36 cellular contexts compared by ENCODE assay signal in genomic region chr1:155952505-155952890, GRCh38. TPM values are rescaled to one million over a fixed set of nuclear protein-coding genes. Genes with fewer than 3 reads are reported as not detected.
DNase-seq lines count a peak whose midpoint lies in the region; ATAC-seq, FAIRE-seq and TF ChIP-seq lines count a peak whose summit lies in the region.
"Had no signal": no experiment of that assay in that cellular context is flagged by ENCODE, and none has a peak within 500 bp of the region (broad histone marks: within the 10 kb centered on the region; RNA-seq: fewer than 3 reads in every experiment).

No MANE protein-coding gene starts in this region.

- 95% methylated on average over 8 of the region's 13 CpGs for WGBS in HepG2 (ENCODE audit: low lambda C conversion rate)

- TF ChIP-seq CTCF in activated B cell treated with CpG ODN at 0.5 μM for 24 hours (IDR thresholded peaks at IDR 0.05) (no peak), HepG2 (CRISPR knock-in tag; IDR thresholded peaks at IDR 0.05) (no peak)

- no peak overlapping the region for H3K4me3 ChIP-seq in HepG2 (replicated peaks in 1 of 3; ENCODE audit: insufficient read depth in 1 of 3, low read depth in 2 of 3, low read length in 3 of 3)
- H3K4me3 ChIP-seq: cardiac muscle cell, colonic mucosa, GM23248, pancreas, Peyer's patch, skin epidermis, thyroid gland, uterus had no signal

- no peaks in the 10 kb centered on the region for H3K27me3 ChIP-seq in HepG2 (ENCODE audit: control insufficient read depth in 1 of 2, insufficient read depth in 2 of 2, low read length in 2 of 2)
- H3K27me3 ChIP-seq: cardiac muscle cell, colonic mucosa, pancreas, Peyer's patch, thyroid gland, uterus had no signal

- no peaks in the 10 kb centered on the region for H3K9me3 Mint-ChIP-seq in activated naive CD4-positive, alpha-beta T cell treated with anti-CD3 and anti-CD28 coated beads for 36 hours
- no peaks in the 10 kb centered on the region for H3K9me3 Mint-ChIP-seq in activated B cell treated with CpG ODN at 0.5 μM for 24 hours
- no peaks in the 10 kb centered on the region for H3K9me3 Mint-ChIP-seq in memory B cell
- H3K9me3 Mint-ChIP-seq: CD8-positive, alpha-beta memory T cell; nephron progenitor cell; stimulated activated naive CD8-positive, alpha-beta T cell treated with anti-CD3 and anti-CD28 coated beads, Interleukin-15, amount 100 ng/mL, for 72 hours had no signal

- no peak for FAIRE-seq in HepG2 (lab: Jason Lieb, UNC)
- FAIRE-seq: GM12891, pancreas had no signal

- H3K4me3 Mint-ChIP-seq in activated naive CD4-positive, alpha-beta T cell treated with anti-CD3 and anti-CD28 coated beads for 36 hours, result no peak overlapping the region
- H3K4me3 Mint-ChIP-seq in activated B cell treated with CpG ODN at 0.5 μM for 24 hours, result no peak overlapping the region
- H3K4me3 Mint-ChIP-seq in memory B cell, result no peak overlapping the region
- H3K4me3 Mint-ChIP-seq: activated CD8-positive, alpha-beta memory T cell treated with anti-CD3 and anti-CD28 coated beads, Interleukin-2, amount 10 ng/mL, durations not matched to agents 7 days and 5 days; activated naive CD8-positive, alpha-beta T cell; CD8-positive, alpha-beta memory T cell; nephron progenitor cell; stimulated activated naive CD8-positive, alpha-beta T cell treated with anti-CD3 and anti-CD28 coated beads, Interleukin-15, amount 100 ng/mL, for 72 hours had no signal

- no peaks in the 10 kb centered on the region for H3K9me3 ChIP-seq in HepG2 (ENCODE audit: low read length)
- H3K9me3 ChIP-seq: colonic mucosa, pancreas, Peyer's patch, thyroid gland, uterus had no signal

- H3K27me3 Mint-ChIP-seq in activated naive CD4-positive, alpha-beta T cell treated with anti-CD3 and anti-CD28 coated beads for 36 hours (ENCODE audit: low read depth), result no peaks in the 10 kb centered on the region
- H3K27me3 Mint-ChIP-seq in activated B cell treated with CpG ODN at 0.5 μM for 24 hours, result no peaks in the 10 kb centered on the region
- no peaks in the 10 kb centered on the region for H3K27me3 Mint-ChIP-seq in memory B cell
- H3K27me3 Mint-ChIP-seq: activated CD8-positive, alpha-beta memory T cell treated with anti-CD3 and anti-CD28 coated beads, Interleukin-2, amount 10 ng/mL, durations not matched to agents 7 days and 5 days; activated naive CD8-positive, alpha-beta T cell; CD8-positive, alpha-beta memory T cell; stimulated activated naive CD8-positive, alpha-beta T cell treated with anti-CD3 and anti-CD28 coated beads, Interleukin-15, amount 100 ng/mL, for 72 hours had no signal

- BruUV-seq in HepG2 (replicated peaks; lab: Mats Ljungman, UMichigan), result no TSS peak

- no peak for TF ChIP-seq RAD21 in HepG2 (CRISPR knock-in tag; IDR thresholded peaks at IDR 0.05)

- intact Hi-C loops in activated naive CD4-positive, alpha-beta T cell treated with anti-CD3 and anti-CD28 coated beads for 36 hours (cut with micrococcal nuclease), result no loop called here
- intact Hi-C loops in activated B cell treated with CpG ODN at 0.5 μM for 24 hours (cut with micrococcal nuclease) (no loop called here), left colon (cut with DNase I, micrococcal nuclease) (no loop called here), HepG2 (cut with micrococcal nuclease; ENCODE audit: unreplicated experiment) (no loop called here)

- no peaks in the 10 kb centered on the region for H4K20me1 ChIP-seq in HepG2 (ENCODE audit: insufficient read depth, low read length)

- H3K27ac Mint-ChIP-seq in activated naive CD4-positive, alpha-beta T cell treated with anti-CD3 and anti-CD28 coated beads for 36 hours, result peak overlapping the region; percentile 61
- peak overlapping the region; percentile 35 for H3K27ac Mint-ChIP-seq in activated B cell treated with CpG ODN at 0.5 μM for 24 hours
- H3K27ac Mint-ChIP-seq in memory B cell, result peak overlapping the region; percentile 35
- H3K27ac Mint-ChIP-seq: activated CD8-positive, alpha-beta memory T cell treated with anti-CD3 and anti-CD28 coated beads, Interleukin-2, amount 10 ng/mL, durations not matched to agents 7 days and 5 days; nephron progenitor cell had no signal

- no peak for DNase-seq in activated naive CD4-positive, alpha-beta T cell treated with anti-CD3 and anti-CD28 coated beads for 36 hours
- DNase-seq in activated naive CD4-positive, alpha-beta T cell treated with Interleukin-2 at 50 U/mL for 16 hours, result no peak
- DNase-seq in activated B cell treated with CpG ODN at 0.5 μM for 24 hours (no peak), memory B cell (ENCODE audit: low spot score in 2 of 2) (no peak), substantia nigra (lab: John Stamatoyannopoulos, UW) (no peak), left colon (no peak), HepG2 (ENCODE audit: low spot score) (no peak)
- DNase-seq: activated CD4-positive, alpha-beta T cell treated with anti-CD3 and anti-CD28 coated beads for 4 hours; activated CD8-positive, alpha-beta memory T cell treated with anti-CD3 and anti-CD28 coated beads, Interleukin-2, amount 10 ng/mL, durations not matched to agents 7 days and 5 days; CD8-positive, alpha-beta memory T cell; colonic mucosa; DMS 273 treated with DMSO at 0.1 percent for 48 hours; effector memory CD4-positive, alpha-beta T cell; GM23248; hippocampal formation; Kasumi-1; left cardiac atrium; mammary epithelial cell; NCI-H1436; NCI-H2081; NCI-H526 treated with DMSO at 0.1 percent for 48 hours; nephron progenitor cell; pancreas; Peyer's patch; retina; SHP77 treated with DMSO at 0.1 percent for 48 hours; stimulated activated naive CD8-positive, alpha-beta T cell treated with anti-CD3 and anti-CD28 coated beads, Interleukin-15, amount 100 ng/mL, for 72 hours; thyroid gland; uterus had no signal

- H3K36me3 ChIP-seq in HepG2 (replicated peaks in 1 of 2; ENCODE audit: control insufficient read depth in 1 of 2, insufficient read depth in 2 of 2, low read length in 2 of 2), result peaks cover 28 to 64% of the 10 kb centered on the region in 2 experiments
- H3K36me3 ChIP-seq: uterus had no signal

- in situ Hi-C loops in HepG2 (cut with HindIII; ENCODE audit: extremely low pct_ligation_motif_present, low pct_unique_long_range_greater_than_20kb), result no loop called here

- peaks cover 52% of the 10 kb centered on the region for H3K36me3 Mint-ChIP-seq in activated naive CD4-positive, alpha-beta T cell treated with anti-CD3 and anti-CD28 coated beads for 36 hours (ENCODE audit: low read depth)
- H3K36me3 Mint-ChIP-seq in activated B cell treated with CpG ODN at 0.5 μM for 24 hours (ENCODE audit: low read depth) (peaks cover 86% of the 10 kb centered on the region), memory B cell (peaks cover 35% of the 10 kb centered on the region)

- peaks cover 5% of the 10 kb centered on the region for H3K4me1 Mint-ChIP-seq in activated naive CD4-positive, alpha-beta T cell treated with anti-CD3 and anti-CD28 coated beads for 36 hours (ENCODE audit: low read depth)
- peaks cover 3% of the 10 kb centered on the region for H3K4me1 Mint-ChIP-seq in activated B cell treated with CpG ODN at 0.5 μM for 24 hours
- peaks cover 3% of the 10 kb centered on the region for H3K4me1 Mint-ChIP-seq in memory B cell
- H3K4me1 Mint-ChIP-seq: nephron progenitor cell had no signal

- ATAC-seq in activated B cell treated with CpG ODN at 0.5 μM for 24 hours (ENCODE audit: low read depth) (no peak), memory B cell (ENCODE audit: low read depth) (no peak), left colon (no peak), HG03457 (IDR thresholded peaks at IDR 0.05; ENCODE audit: unreplicated experiment) (no peak), HepG2 (no peak)
- ATAC-seq: activated CD8-positive, alpha-beta memory T cell treated with anti-CD3 and anti-CD28 coated beads, Interleukin-2, amount 10 ng/mL, durations not matched to agents 7 days and 5 days; left cardiac atrium; pancreas had no signal

- H3K4me2 ChIP-seq in HepG2 (ENCODE audit: low read depth, low read length), result no peak overlapping the region

- H3K4me1 ChIP-seq in HepG2 (ENCODE audit: insufficient read depth, low read length), result no peaks in the 10 kb centered on the region
- H3K4me1 ChIP-seq: colonic mucosa, pancreas, thyroid gland, uterus had no signal

- TF ChIP-seq EP300 in HepG2 (IDR thresholded peaks at IDR 0.05; ENCODE audit: low read depth in 2 of 2, low read length in 2 of 2), result no peak
- no peak for TF ChIP-seq EP300 in HepG2 (CRISPR knock-in tag; IDR thresholded peaks at IDR 0.05; ENCODE audit: borderline replicate concordance)

- no peak overlapping the region for H2AFZ ChIP-seq in HepG2 (ENCODE audit: low read length)
- H2AFZ ChIP-seq: GM23248 had no signal

- TF ChIP-seq POLR2A in HepG2 (IDR thresholded peaks at IDR 0.05; ENCODE audit: insufficient read depth in 1 of 2, low read depth in 2 of 2, low read length in 2 of 2), result no peak

- POLR2A ChIA-PET in activated B cell treated with CpG ODN at 0.5 μM for 24 hours (lab: Charles Lee) (interaction anchor here (11.7 kb wide), 1 partner anchor 25 kb away, joined by 127 read pairs; the partner anchor contains the start of gene ARHGEF2), HepG2 (lab: Yijun Ruan, JAX) (interaction anchor here (1.1 kb wide), 1 partner anchor 12 kb away, joined by 3 read pairs; no protein-coding TSS in a partner anchor)

- no peaks in the 10 kb centered on the region for H3K79me2 ChIP-seq in HepG2 (ENCODE audit: insufficient read depth, low read length)

- H3K27ac ChIP-seq in substantia nigra (ENCODE audit: low read depth, low read length, poor library complexity, severe bottlenecking) (peak overlapping the region; percentile 49), HepG2 (ENCODE audit: extremely low read length, insufficient read depth, low read length) (no peak overlapping the region)
- H3K27ac ChIP-seq: cardiac muscle cell, colonic mucosa, GM23248, pancreas, Peyer's patch, thyroid gland, uterus had no signal

- CTCF ChIA-PET in activated naive CD4-positive, alpha-beta T cell treated with anti-CD3 and anti-CD28 coated beads for 36 hours (lab: Charles Lee), result interaction anchor here (0.7 to 2.1 kb wide), 3 partner anchors 14 to 25 kb away, joined by 3 to 7 read pairs (median 3); no protein-coding TSS in a partner anchor
- CTCF ChIA-PET in activated B cell treated with CpG ODN at 0.5 μM for 24 hours (lab: Charles Lee) (no interaction called here), HepG2 (lab: Yijun Ruan, JAX; ENCODE audit: low intra/inter-chr PET ratio, low total read pairs) (no interaction called here)

- no peak overlapping the region for H3K9ac ChIP-seq in HepG2 (ENCODE audit: insufficient read depth, low read depth, low read length)
- H3K9ac ChIP-seq: GM23248 had no signal

RNA-seq across cellular contexts. Expression of gene RXFP4, which starts 11.1 kb away (rescaled TPM):
- total RNA-seq in activated naive CD4-positive, alpha-beta T cell treated with anti-CD3 and anti-CD28 coated beads for 36 hours, result under 1 TPM in 1 of 2 experiments, not detected in 1; 0.29 TPM
- not detected in 2 replicates for total RNA-seq in activated B cell treated with CpG ODN at 0.5 μM for 24 hours
- 1 to 10 TPM; 5.2 to 5.6 TPM for total RNA-seq in left colon
- total RNA-seq in HepG2 (2016; rRNA removed; fragmentation: Illumina TruSeq; extraction: Trizol), result 0.38 TPM in 1 of 2 replicates, not detected in the other
- total RNA-seq in HepG2 (2016; cell fraction: cytosol; rRNA removed; fragmentation: Illumina TruSeq; extraction: Trizol; ENCODE audit: low read depth), result not detected in 2 replicates
- 0.25 and 0.28 TPM in 2 replicates for total RNA-seq in HepG2 (2016; cell fraction: insoluble cytoplasmic fraction; rRNA removed; fragmentation: Illumina TruSeq; extraction: Trizol)
- total RNA-seq in HepG2 (2016; cell fraction: membrane; rRNA removed; fragmentation: Illumina TruSeq; extraction: Trizol), result not detected in 2 replicates
- total RNA-seq in HepG2 (2016; cell fraction: nucleus; rRNA removed; fragmentation: Illumina TruSeq; extraction: Trizol), result 0.31 TPM in 1 of 2 replicates, not detected in the other
- 1.4 and 1.9 TPM in 2 replicates for polyA plus RNA-seq in HepG2 (2011; rRNA removed)
- 1.3 and 2.1 TPM in 2 replicates for polyA plus RNA-seq in HepG2 (2011; cell fraction: cytosol; rRNA removed)
- polyA plus RNA-seq in HepG2 (2011; cell fraction: nucleus; rRNA removed), result 0.42 and 0.48 TPM in 2 replicates
- 0.48 and 0.72 TPM in 2 replicates for polyA plus RNA-seq in HepG2 (2012)
- polyA plus RNA-seq in HepG2 (2016; cell fraction: cytosol; fragmentation: Illumina TruSeq; extraction: Trizol; ENCODE audit: low read depth), result 0.08 TPM in 1 of 2 replicates, not detected in the other
- polyA plus RNA-seq in HepG2 (2016; cell fraction: insoluble cytoplasmic fraction; fragmentation: Illumina TruSeq; extraction: Trizol; ENCODE audit: low read depth), result not detected in 2 replicates
- not detected in 2 replicates for polyA plus RNA-seq in HepG2 (2016; cell fraction: membrane; fragmentation: Illumina TruSeq; extraction: Trizol; ENCODE audit: low read depth)
- 0.64 and 0.79 TPM in 2 replicates for polyA plus RNA-seq in HepG2 (2016; cell fraction: nucleus; fragmentation: Illumina TruSeq; extraction: Trizol; ENCODE audit: insufficient read depth, low read depth)
- 1.4 and 2.7 TPM in 2 replicates for polyA minus RNA-seq in HepG2 (2011; rRNA and poly(A)+ RNA removed; ENCODE audit: low replicate concordance)
- 0.49 TPM in 1 of 2 replicates, not detected in the other for polyA minus RNA-seq in HepG2 (2011; cell fraction: cytosol; rRNA and poly(A)+ RNA removed)
- 0.39 and 1.1 TPM in 2 replicates for polyA minus RNA-seq in HepG2 (2011; cell fraction: nucleus; rRNA and poly(A)+ RNA removed)
- total RNA-seq: activated CD8-positive, alpha-beta memory T cell treated with anti-CD3 and anti-CD28 coated beads, Interleukin-2, amount 10 ng/mL, durations not matched to agents 7 days and 5 days; aorta; CD8-positive, alpha-beta memory T cell; epithelial cell of proximal tubule; GM23248; left cardiac atrium; mammary epithelial cell; thyroid gland; uterus had no signal
- polyA plus RNA-seq: aorta, cardiac muscle cell had no signal

RNA-seq across cellular contexts. Expression of gene KHDC4, which starts 18.3 kb away (rescaled TPM):
- 10 to 100 TPM; 82.3 to 87.2 TPM for total RNA-seq in activated naive CD4-positive, alpha-beta T cell treated with anti-CD3 and anti-CD28 coated beads for 36 hours
- total RNA-seq in activated B cell treated with CpG ODN at 0.5 μM for 24 hours (88.3 and 105 TPM in 2 replicates), left colon (10 to 100 TPM; 45.6 to 54.1 TPM), HepG2 (2016; rRNA removed; fragmentation: Illumina TruSeq; extraction: Trizol) (15.9 and 33.5 TPM in 2 replicates)
- 17.8 and 22.2 TPM in 2 replicates for total RNA-seq in HepG2 (2016; cell fraction: cytosol; rRNA removed; fragmentation: Illumina TruSeq; extraction: Trizol; ENCODE audit: low read depth)
- 17.1 and 30.7 TPM in 2 replicates for total RNA-seq in HepG2 (2016; cell fraction: insoluble cytoplasmic fraction; rRNA removed; fragmentation: Illumina TruSeq; extraction: Trizol)
- 16.0 and 18.2 TPM in 2 replicates for total RNA-seq in HepG2 (2016; cell fraction: membrane; rRNA removed; fragmentation: Illumina TruSeq; extraction: Trizol)
- total RNA-seq in HepG2 (2016; cell fraction: nucleus; rRNA removed; fragmentation: Illumina TruSeq; extraction: Trizol), result 51.8 and 57.5 TPM in 2 replicates
- 74.5 and 92.0 TPM in 2 replicates for polyA plus RNA-seq in HepG2 (2011; rRNA removed)
- 35.4 and 38.7 TPM in 2 replicates for polyA plus RNA-seq in HepG2 (2011; cell fraction: cytosol; rRNA removed)
- 126 and 134 TPM in 2 replicates for polyA plus RNA-seq in HepG2 (2011; cell fraction: nucleus; rRNA removed)
- polyA plus RNA-seq in HepG2 (2012), result 37.2 and 38.4 TPM in 2 replicates
- 2.1 and 2.5 TPM in 2 replicates for polyA plus RNA-seq in HepG2 (2016; cell fraction: cytosol; fragmentation: Illumina TruSeq; extraction: Trizol; ENCODE audit: low read depth)
- 14.7 and 16.3 TPM in 2 replicates for polyA plus RNA-seq in HepG2 (2016; cell fraction: insoluble cytoplasmic fraction; fragmentation: Illumina TruSeq; extraction: Trizol; ENCODE audit: low read depth)
- 4.2 and 4.7 TPM in 2 replicates for polyA plus RNA-seq in HepG2 (2016; cell fraction: membrane; fragmentation: Illumina TruSeq; extraction: Trizol; ENCODE audit: low read depth)
- 113 and 121 TPM in 2 replicates for polyA plus RNA-seq in HepG2 (2016; cell fraction: nucleus; fragmentation: Illumina TruSeq; extraction: Trizol; ENCODE audit: insufficient read depth, low read depth)
- polyA minus RNA-seq in HepG2 (2011; rRNA and poly(A)+ RNA removed; ENCODE audit: low replicate concordance), result 83.9 and 155 TPM in 2 replicates
- 19.6 and 24.9 TPM in 2 replicates for polyA minus RNA-seq in HepG2 (2011; cell fraction: cytosol; rRNA and poly(A)+ RNA removed)
- polyA minus RNA-seq in HepG2 (2011; cell fraction: nucleus; rRNA and poly(A)+ RNA removed), result 113 and 148 TPM in 2 replicates

RNA-seq across cellular contexts. Expression of gene ARHGEF2, which starts 25.8 kb away (rescaled TPM):
- 100 to 1,000 TPM; 154 to 159 TPM for total RNA-seq in activated naive CD4-positive, alpha-beta T cell treated with anti-CD3 and anti-CD28 coated beads for 36 hours
- total RNA-seq in activated B cell treated with CpG ODN at 0.5 μM for 24 hours, result 188 and 207 TPM in 2 replicates
- total RNA-seq in left colon, result 100 to 1,000 TPM in 1 of 2 donors, 10 to 100 TPM in 1; 99.3 to 103 TPM
- total RNA-seq in HepG2 (2016; rRNA removed; fragmentation: Illumina TruSeq; extraction: Trizol), result 15.0 and 16.1 TPM in 2 replicates
- 7.7 and 8.4 TPM in 2 replicates for total RNA-seq in HepG2 (2016; cell fraction: cytosol; rRNA removed; fragmentation: Illumina TruSeq; extraction: Trizol; ENCODE audit: low read depth)
- total RNA-seq in HepG2 (2016; cell fraction: insoluble cytoplasmic fraction; rRNA removed; fragmentation: Illumina TruSeq; extraction: Trizol), result 12.9 and 18.6 TPM in 2 replicates
- 10.3 and 11.1 TPM in 2 replicates for total RNA-seq in HepG2 (2016; cell fraction: membrane; rRNA removed; fragmentation: Illumina TruSeq; extraction: Trizol)
- 13.2 and 15.5 TPM in 2 replicates for total RNA-seq in HepG2 (2016; cell fraction: nucleus; rRNA removed; fragmentation: Illumina TruSeq; extraction: Trizol)
- 32.1 and 33.1 TPM in 2 replicates for polyA plus RNA-seq in HepG2 (2011; rRNA removed)
- 15.2 and 17.5 TPM in 2 replicates for polyA plus RNA-seq in HepG2 (2011; cell fraction: cytosol; rRNA removed)
- polyA plus RNA-seq in HepG2 (2011; cell fraction: nucleus; rRNA removed), result 104 and 108 TPM in 2 replicates
- 28.0 and 37.8 TPM in 2 replicates for polyA plus RNA-seq in HepG2 (2012)
- polyA plus RNA-seq in HepG2 (2016; cell fraction: cytosol; fragmentation: Illumina TruSeq; extraction: Trizol; ENCODE audit: low read depth), result 1.9 and 2.0 TPM in 2 replicates
- polyA plus RNA-seq in HepG2 (2016; cell fraction: insoluble cytoplasmic fraction; fragmentation: Illumina TruSeq; extraction: Trizol; ENCODE audit: low read depth), result 13.1 and 13.4 TPM in 2 replicates
- polyA plus RNA-seq in HepG2 (2016; cell fraction: membrane; fragmentation: Illumina TruSeq; extraction: Trizol; ENCODE audit: low read depth), result 3.6 and 3.8 TPM in 2 replicates
- 34.1 and 35.2 TPM in 2 replicates for polyA plus RNA-seq in HepG2 (2016; cell fraction: nucleus; fragmentation: Illumina TruSeq; extraction: Trizol; ENCODE audit: insufficient read depth, low read depth)
- 54.1 and 96.8 TPM in 2 replicates for polyA minus RNA-seq in HepG2 (2011; rRNA and poly(A)+ RNA removed; ENCODE audit: low replicate concordance)
- 17.6 and 19.9 TPM in 2 replicates for polyA minus RNA-seq in HepG2 (2011; cell fraction: cytosol; rRNA and poly(A)+ RNA removed)
- polyA minus RNA-seq in HepG2 (2011; cell fraction: nucleus; rRNA and poly(A)+ RNA removed), result 50.0 and 65.8 TPM in 2 replicates

RNA-seq across cellular contexts. Expression of gene RIT1, which starts 41.3 kb away (rescaled TPM):
- total RNA-seq in activated naive CD4-positive, alpha-beta T cell treated with anti-CD3 and anti-CD28 coated beads for 36 hours, result 10 to 100 TPM; 17.1 to 21.3 TPM
- total RNA-seq in activated B cell treated with CpG ODN at 0.5 μM for 24 hours (32.7 and 38.6 TPM in 2 replicates), left colon (10 to 100 TPM; 21.5 to 26.3 TPM), HepG2 (2016; rRNA removed; fragmentation: Illumina TruSeq; extraction: Trizol) (12.2 and 15.9 TPM in 2 replicates)
- total RNA-seq in HepG2 (2016; cell fraction: cytosol; rRNA removed; fragmentation: Illumina TruSeq; extraction: Trizol; ENCODE audit: low read depth), result 1.8 and 2.7 TPM in 2 replicates
- total RNA-seq in HepG2 (2016; cell fraction: insoluble cytoplasmic fraction; rRNA removed; fragmentation: Illumina TruSeq; extraction: Trizol), result 12.0 and 18.3 TPM in 2 replicates
- 3.7 and 5.0 TPM in 2 replicates for total RNA-seq in HepG2 (2016; cell fraction: membrane; rRNA removed; fragmentation: Illumina TruSeq; extraction: Trizol)
- total RNA-seq in HepG2 (2016; cell fraction: nucleus; rRNA removed; fragmentation: Illumina TruSeq; extraction: Trizol), result 5.1 and 6.9 TPM in 2 replicates
- 29.3 and 32.2 TPM in 2 replicates for polyA plus RNA-seq in HepG2 (2011; rRNA removed)
- polyA plus RNA-seq in HepG2 (2011; cell fraction: cytosol; rRNA removed), result 27.0 and 36.8 TPM in 2 replicates
- polyA plus RNA-seq in HepG2 (2011; cell fraction: nucleus; rRNA removed), result 10.2 and 15.6 TPM in 2 replicates
- 14.8 and 19.9 TPM in 2 replicates for polyA plus RNA-seq in HepG2 (2012)
- polyA plus RNA-seq in HepG2 (2016; cell fraction: cytosol; fragmentation: Illumina TruSeq; extraction: Trizol; ENCODE audit: low read depth), result 1.3 and 1.4 TPM in 2 replicates
- 12.1 and 13.9 TPM in 2 replicates for polyA plus RNA-seq in HepG2 (2016; cell fraction: insoluble cytoplasmic fraction; fragmentation: Illumina TruSeq; extraction: Trizol; ENCODE audit: low read depth)
- 1.8 and 2.0 TPM in 2 replicates for polyA plus RNA-seq in HepG2 (2016; cell fraction: membrane; fragmentation: Illumina TruSeq; extraction: Trizol; ENCODE audit: low read depth)
- 13.6 and 15.1 TPM in 2 replicates for polyA plus RNA-seq in HepG2 (2016; cell fraction: nucleus; fragmentation: Illumina TruSeq; extraction: Trizol; ENCODE audit: insufficient read depth, low read depth)
- 23.7 and 26.0 TPM in 2 replicates for polyA minus RNA-seq in HepG2 (2011; rRNA and poly(A)+ RNA removed; ENCODE audit: low replicate concordance)
- polyA minus RNA-seq in HepG2 (2011; cell fraction: cytosol; rRNA and poly(A)+ RNA removed), result 16.1 and 17.4 TPM in 2 replicates
- 11.6 and 20.5 TPM in 2 replicates for polyA minus RNA-seq in HepG2 (2011; cell fraction: nucleus; rRNA and poly(A)+ RNA removed)
